In the genomic region with DNA sequence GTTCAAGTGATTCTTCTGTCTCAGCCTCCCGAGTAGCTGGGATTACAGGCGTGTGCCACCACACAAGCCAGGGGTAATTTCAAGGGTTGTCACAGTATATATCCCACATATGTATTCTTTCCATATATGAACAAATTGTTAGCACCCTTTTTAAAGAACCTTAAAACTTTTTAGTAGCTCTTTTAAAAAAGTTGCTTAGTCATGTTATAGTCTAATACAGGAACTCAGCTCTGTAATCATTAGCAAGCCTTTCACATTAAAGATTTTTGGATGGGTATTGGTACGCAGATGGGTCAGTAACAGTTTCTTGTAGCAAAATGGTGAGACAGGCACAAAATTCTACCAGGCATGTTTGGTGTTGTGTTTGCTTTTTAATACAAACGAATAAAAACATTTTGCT, we compare ENCODE assay signal across 15 cellular contexts. TPM values are rescaled to one million over a fixed set of nuclear protein-coding genes. Genes with fewer than 3 reads are reported as not detected.
DNase-seq lines count a peak whose midpoint lies in the region; ATAC-seq, FAIRE-seq and TF ChIP-seq lines count a peak whose summit lies in the region.
"Had no signal": no experiment of that assay in that cellular context is flagged by ENCODE, and none has a peak within 500 bp of the region (broad histone marks: within the 10 kb centered on the region; RNA-seq: fewer than 3 reads in every experiment).

No MANE protein-coding gene starts in this region.

- 87% methylated on average over 4 of the region's 4 CpGs for WGBS in HepG2 (ENCODE audit: low lambda C conversion rate)
- WGBS in right lobe of liver (ENCODE audit: insufficient coverage, low coverage, low lambda C conversion rate, missing lambda C conversion rate), result 83% methylated on average over 4 of the region's 4 CpGs
- 96 to 97% methylated on average over 4 of the region's 4 CpGs for WGBS in lower leg skin, 2 donors

- intact Hi-C loops in HepG2 (cut with micrococcal nuclease; ENCODE audit: unreplicated experiment), result no loop called here
- intact Hi-C loops in right lobe of liver (cut with DNase I), result no loop called here
- intact Hi-C loops in lower leg skin (cut with DNase I; ENCODE audit: low total_unique reads), result no loop called here

- FAIRE-seq in HepG2 (lab: Jason Lieb, UNC), result no peak
- FAIRE-seq: GM18507 had no signal

- peaks cover 3% of the 10 kb centered on the region; the same call in 1 of the 2 replicates for H3F3A ChIP-seq in MM.1S (ENCODE audit: insufficient read depth, low read length)

- POLR2A ChIA-PET in HepG2 (lab: Yijun Ruan, JAX), result interaction anchor here (1.0 to 3.6 kb wide), 3 partner anchors 9 to 73 kb away, joined by 3 to 22 read pairs (median 6); a partner anchor contains a TSS

- H3K9me2 ChIP-seq in MM.1S (replicated peaks; ENCODE audit: insufficient read depth, low read length), result no peaks in the 10 kb centered on the region

- in situ Hi-C loops in HepG2 (cut with HindIII; ENCODE audit: extremely low pct_ligation_motif_present, low pct_unique_long_range_greater_than_20kb), result no loop called here
- in situ Hi-C loops in brain microvascular endothelial cell (cut with HindIII; ENCODE audit: low pct_ligation_motif_present, low sequenced_read_pairs), result no loop called here

- H3K4me1 ChIP-seq in HepG2 (ENCODE audit: insufficient read depth, low read length) (peaks cover 97% of the 10 kb centered on the region), right lobe of liver (peaks cover 0 to 43% (median 10%) of the 10 kb centered on the region in 4 donors), MM.1S (ENCODE audit: low read length) (peaks cover 23% of the 10 kb centered on the region)

- H3K4me3 ChIP-seq in HepG2 (replicated peaks in 1 of 3; ENCODE audit: insufficient read depth in 1 of 3, low read depth in 2 of 3, low read length in 3 of 3), result no peak overlapping the region
- H3K4me3 ChIP-seq in right lobe of liver, result no peak overlapping the region
- H3K4me3 ChIP-seq in LNCaP clone FGC (ENCODE audit: low read depth, low read length), result peak overlapping the region; percentile 94
- H3K4me3 ChIP-seq in brain microvascular endothelial cell (ENCODE audit: low read depth, low read length), result no peak overlapping the region
- no peak overlapping the region for H3K4me3 ChIP-seq in MM.1S (ENCODE audit: low read length)
- no peak overlapping the region for H3K4me3 ChIP-seq in lower leg skin (ENCODE audit: low read depth, poor library complexity, severe bottlenecking)
- H3K4me3 ChIP-seq: BLaER1, mucosa of descending colon had no signal

- DNase-seq in HepG2 (ENCODE audit: low spot score) (no peak), right lobe of liver (no peak), LNCaP clone FGC (ENCODE audit: low read depth) (no peak), brain microvascular endothelial cell (no peak), MM.1S (no peak), lower leg skin (ENCODE audit: low spot score in 2 of 2) (no peak), A172 (ENCODE audit: low spot score) (no peak)
- DNase-seq: caudate nucleus; mucosa of descending colon; NCI-H1092 treated with DMSO at 0.1 percent for 48 hours; NCI-H748 treated with DMSO at 0.1 percent for 48 hours; stimulated activated CD4-positive, alpha-beta T cell treated with anti-CD3 and anti-CD28 coated beads, Interleukin-2, amount 100 ng/mL, for 48 hours had no signal

- H3K36me3 ChIP-seq in HepG2 (replicated peaks in 1 of 2; ENCODE audit: control insufficient read depth in 1 of 2, insufficient read depth in 2 of 2, low read length in 2 of 2) (peaks cover 5 to 24% of the 10 kb centered on the region in 2 experiments), right lobe of liver (peaks cover 0 to 7% (median 0%) of the 10 kb centered on the region in 4 donors), brain microvascular endothelial cell (replicated peaks) (peaks cover 3% of the 10 kb centered on the region), MM.1S (replicated peaks; ENCODE audit: insufficient read depth, low read length) (peaks cover 5% of the 10 kb centered on the region; the same call in 1 of the 2 replicates)

- TF ChIP-seq CTCF in HepG2 (CRISPR knock-in tag; IDR thresholded peaks at IDR 0.05) (no peak), right lobe of liver (IDR thresholded peaks at IDR 0.05) (no peak), LNCaP clone FGC (IDR thresholded peaks at IDR 0.05; ENCODE audit: control insufficient read depth, extremely low read depth, insufficient read depth) (no peak), brain microvascular endothelial cell (IDR thresholded peaks at IDR 0.05; ENCODE audit: low read depth, low read length, missing control alignments) (no peak), MM.1S (IDR thresholded peaks at IDR 0.05; ENCODE audit: low read length) (no peak), lower leg skin (IDR thresholded peaks at IDR 0.05) (no peak)

- H3K79me2 ChIP-seq in HepG2 (ENCODE audit: insufficient read depth, low read length) (peaks cover 97% of the 10 kb centered on the region), MM.1S (ENCODE audit: low read length) (peaks cover 100% of the 10 kb centered on the region)

- no TSS peak for BruUV-seq in HepG2 (replicated peaks; lab: Mats Ljungman, UMichigan)

- no peak overlapping the region for H2AFZ ChIP-seq in HepG2 (ENCODE audit: low read length)
- no peak overlapping the region for H2AFZ ChIP-seq in MM.1S (ENCODE audit: low read length)

- ATAC-seq in HepG2 (no peak), right lobe of liver (no peak)
- ATAC-seq: mucosa of descending colon, Panc1 had no signal

- H3K9ac ChIP-seq in HepG2 (ENCODE audit: insufficient read depth, low read depth, low read length) (no peak overlapping the region), MM.1S (ENCODE audit: low read length) (no peak overlapping the region)
- H3K9ac ChIP-seq: BLaER1 had no signal

- TF ChIP-seq POLR2A in HepG2 (IDR thresholded peaks at IDR 0.05; ENCODE audit: insufficient read depth in 1 of 2, low read depth in 2 of 2, low read length in 2 of 2), result no peak
- TF ChIP-seq POLR2A in right lobe of liver (IDR thresholded peaks at IDR 0.05), result no peak
- TF ChIP-seq POLR2A in lower leg skin (IDR thresholded peaks at IDR 0.05), result no peak

- peak overlapping the region; percentile 13 for H3K27ac ChIP-seq in HepG2 (ENCODE audit: extremely low read length, insufficient read depth, low read length)
- H3K27ac ChIP-seq in right lobe of liver, result no peak overlapping the region
- peak overlapping the region; percentile 5 for H3K27ac ChIP-seq in brain microvascular endothelial cell
- no peak overlapping the region for H3K27ac ChIP-seq in MM.1S (ENCODE audit: low read length)
- H3K27ac ChIP-seq: BLaER1 had no signal

- H3K4me2 ChIP-seq in HepG2 (ENCODE audit: low read depth, low read length) (peak overlapping the region; percentile 33), MM.1S (ENCODE audit: low read depth, low read length) (no peak overlapping the region)
- H3K4me2 ChIP-seq: BLaER1 had no signal

- H4K20me1 ChIP-seq in HepG2 (ENCODE audit: insufficient read depth, low read length) (peaks cover 99% of the 10 kb centered on the region), MM.1S (ENCODE audit: insufficient read depth, low read length) (peaks cover 88% of the 10 kb centered on the region)

- CTCF ChIA-PET in HepG2 (lab: Yijun Ruan, JAX; ENCODE audit: low intra/inter-chr PET ratio, low total read pairs), result no interaction called here

- H3K27me3 ChIP-seq in HepG2 (ENCODE audit: control insufficient read depth in 1 of 2, insufficient read depth in 2 of 2, low read length in 2 of 2) (no peaks in the 10 kb centered on the region), right lobe of liver (no peaks in the 10 kb centered on the region), brain microvascular endothelial cell (replicated peaks) (no peaks in the 10 kb centered on the region), MM.1S (replicated peaks; ENCODE audit: insufficient read depth, low read length) (no peaks in the 10 kb centered on the region)
- H3K27me3 ChIP-seq: BLaER1 had no signal

- H3K9me3 ChIP-seq in HepG2 (ENCODE audit: low read length), result no peaks in the 10 kb centered on the region
- no peaks in the 10 kb centered on the region for H3K9me3 ChIP-seq in right lobe of liver
- no peaks in the 10 kb centered on the region for H3K9me3 ChIP-seq in MM.1S (replicated peaks; ENCODE audit: insufficient read depth, low read length)
- H3K9me3 ChIP-seq: BLaER1, mucosa of descending colon had no signal

- TF ChIP-seq RAD21 in HepG2 (CRISPR knock-in tag; IDR thresholded peaks at IDR 0.05), result no peak

- TF ChIP-seq EP300 in HepG2 (IDR thresholded peaks at IDR 0.05; ENCODE audit: low read depth in 2 of 2, low read length in 2 of 2) (no peak), HepG2 (CRISPR knock-in tag; IDR thresholded peaks at IDR 0.05; ENCODE audit: borderline replicate concordance) (no peak)

TF ChIP-seq in HepG2, 621 proteins besides CTCF, POLR2A, EP300 and RAD21:
- peak; percentile 64; the same call in 1 of the 2 replicates for TF ChIP-seq NFE2L2 (IDR thresholded peaks at IDR 0.05; ENCODE audit: low read length)
- no peak for TF ChIP-seq ZNF777 (CRISPR knock-in tag; IDR thresholded peaks at IDR 0.05)

RNA-seq across cellular contexts. Expression of a gene that starts 10.9 kb away (rescaled TPM):
- 123 and 180 TPM in 2 replicates for total RNA-seq in HepG2 (2016; rRNA removed; fragmentation: Illumina TruSeq; extraction: Trizol)
- total RNA-seq in HepG2 (2016; cell fraction: cytosol; rRNA removed; fragmentation: Illumina TruSeq; extraction: Trizol; ENCODE audit: low read depth), result 29.0 and 33.5 TPM in 2 replicates
- 122 and 179 TPM in 2 replicates for total RNA-seq in HepG2 (2016; cell fraction: insoluble cytoplasmic fraction; rRNA removed; fragmentation: Illumina TruSeq; extraction: Trizol)
- total RNA-seq in HepG2 (2016; cell fraction: membrane; rRNA removed; fragmentation: Illumina TruSeq; extraction: Trizol), result 126 and 151 TPM in 2 replicates
- 105 and 115 TPM in 2 replicates for total RNA-seq in HepG2 (2016; cell fraction: nucleus; rRNA removed; fragmentation: Illumina TruSeq; extraction: Trizol)
- 77.3 and 108 TPM in 2 replicates for polyA plus RNA-seq in HepG2 (2011; rRNA removed)
- 44.6 and 78.9 TPM in 2 replicates for polyA plus RNA-seq in HepG2 (2011; cell fraction: cytosol; rRNA removed)
- 41.4 and 56.1 TPM in 2 replicates for polyA plus RNA-seq in HepG2 (2011; cell fraction: nucleus; rRNA removed)
- 120 and 146 TPM in 2 replicates for polyA plus RNA-seq in HepG2 (2012)
- 19.3 and 24.3 TPM in 2 replicates for polyA plus RNA-seq in HepG2 (2016; cell fraction: cytosol; fragmentation: Illumina TruSeq; extraction: Trizol; ENCODE audit: low read depth)
- polyA plus RNA-seq in HepG2 (2016; cell fraction: insoluble cytoplasmic fraction; fragmentation: Illumina TruSeq; extraction: Trizol; ENCODE audit: low read depth), result 158 and 161 TPM in 2 replicates
- polyA plus RNA-seq in HepG2 (2016; cell fraction: membrane; fragmentation: Illumina TruSeq; extraction: Trizol; ENCODE audit: low read depth), result 94.7 and 117 TPM in 2 replicates
- 108 and 109 TPM in 2 replicates for polyA plus RNA-seq in HepG2 (2016; cell fraction: nucleus; fragmentation: Illumina TruSeq; extraction: Trizol; ENCODE audit: insufficient read depth, low read depth)
- 54.3 and 58.3 TPM in 2 replicates for polyA minus RNA-seq in HepG2 (2011; rRNA and poly(A)+ RNA removed; ENCODE audit: low replicate concordance)
- polyA minus RNA-seq in HepG2 (2011; cell fraction: cytosol; rRNA and poly(A)+ RNA removed), result 140 and 158 TPM in 2 replicates
- 214 and 279 TPM in 2 replicates for polyA minus RNA-seq in HepG2 (2011; cell fraction: nucleus; rRNA and poly(A)+ RNA removed)
- 10 to 100 TPM; 11.5 to 49.4 (median 24.2) TPM for total RNA-seq in right lobe of liver
- total RNA-seq in lower leg skin, result 10 to 100 TPM; 36.3 to 49.8 (median 40.4) TPM
- total RNA-seq in A172 (2014; rRNA removed; shearing (Covaris generic)), result 114 and 144 TPM in 2 replicates

Comparison
In these comparisons a context has a peak if more than half of its experiments do, and no peak if none do; other contexts are left out.
1. H3K27ac ChIP-seq: peak in HepG2 (single experiment) and brain microvascular endothelial cell (single experiment); none in right lobe of liver (0 of 3) and MM.1S (single experiment).